Comparison of ENCODE assay signal across 14 cellular contexts in genomic region chr18:34870916-34871315, GRCh38.
A peak's percentile ranks its signal among the peaks of the same experiment; 100 is the strongest.
DNase-seq lines count a peak whose midpoint lies in the region; TF ChIP-seq lines count a peak whose summit lies in the region.
"Had no signal": no experiment of that assay in that cellular context is flagged by ENCODE, and none has a peak within 500 bp of the region (broad histone marks: within the 10 kb centered on the region; RNA-seq: fewer than 3 reads in every experiment).

No MANE protein-coding gene starts in this region.

- peaks cover 50% of the 10 kb centered on the region for H3K4me1 Mint-ChIP-seq in nephron progenitor cell
- peaks cover 27% of the 10 kb centered on the region for H3K4me1 Mint-ChIP-seq in endodermal cell

- no peaks in the 10 kb centered on the region for H3K27me3 Mint-ChIP-seq in nephron progenitor cell (ENCODE audit: low read depth, poor library complexity)
- no peaks in the 10 kb centered on the region for H3K27me3 Mint-ChIP-seq in endodermal cell (ENCODE audit: insufficient read depth)

- H3K4me3 Mint-ChIP-seq in nephron progenitor cell (peak overlapping the region; percentile 6), endodermal cell (no peak overlapping the region)

- no peaks in the 10 kb centered on the region for H3K9me3 Mint-ChIP-seq in nephron progenitor cell
- H3K9me3 Mint-ChIP-seq in endodermal cell, result no peaks in the 10 kb centered on the region

- WGBS in endodermal cell (ENCODE audit: insufficient coverage in 1 of 2, insufficient read length in 1 of 2), 2 experiments, result 68 to 94% methylated on average over 2 of the region's 2 CpGs

- peak overlapping the region; percentile 82 for H3K27ac ChIP-seq in VCaP
- no peak overlapping the region for H3K27ac ChIP-seq in tibial artery
- no peak overlapping the region for H3K27ac ChIP-seq in endodermal cell (ENCODE audit: low read depth, low read length)
- H3K27ac ChIP-seq: SJSA1 had no signal

- H3K27ac Mint-ChIP-seq in nephron progenitor cell (peak overlapping the region; percentile 97), endodermal cell (no peak overlapping the region)

- H3K9me3 ChIP-seq in tibial artery, result no peaks in the 10 kb centered on the region
- no peaks in the 10 kb centered on the region for H3K9me3 ChIP-seq in endodermal cell (ENCODE audit: control insufficient read depth, low read length)
- H3K9me3 ChIP-seq: SJSA1 had no signal

- H3K9ac ChIP-seq in endodermal cell (ENCODE audit: extremely low read depth, low read length, poor library complexity, severe bottlenecking), result no peak overlapping the region

- H3K36me3 Mint-ChIP-seq in nephron progenitor cell (ENCODE audit: low read depth) (no peaks in the 10 kb centered on the region), endodermal cell (ENCODE audit: low read depth) (no peaks in the 10 kb centered on the region)

- peaks cover 0 to 32% (median 14%) of the 10 kb centered on the region in 4 donors for H3K4me1 ChIP-seq in tibial artery
- peaks cover 11% of the 10 kb centered on the region for H3K4me1 ChIP-seq in endodermal cell (ENCODE audit: control insufficient read depth, insufficient read depth, low read length)
- H3K4me1 ChIP-seq: SJSA1 had no signal

- intact Hi-C loops in tibial artery (cut with DNase I; ENCODE audit: low total_unique reads), result no loop called here

- TF ChIP-seq CTCF in VCaP (conservative IDR thresholded peaks at IDR 0.05) (no peak), nephron progenitor cell (IDR thresholded peaks at IDR 0.05) (no peak), tibial artery (IDR thresholded peaks at IDR 0.05) (no peak), endodermal cell (conservative IDR thresholded peaks at IDR 0.05) (no peak)

- no peak overlapping the region for H3K4me3 ChIP-seq in tibial artery
- H3K4me3 ChIP-seq in endodermal cell (ENCODE audit: low read length), result no peak overlapping the region
- H3K4me3 ChIP-seq: SJSA1 had no signal

- H3K27me3 ChIP-seq in tibial artery (no peaks in the 10 kb centered on the region), endodermal cell (ENCODE audit: control insufficient read depth, insufficient read depth, low read length, poor library complexity, severe bottlenecking) (no peaks in the 10 kb centered on the region)
- H3K27me3 ChIP-seq: SJSA1 had no signal

- DNase-seq in NCI-H1417 (lab: John Stamatoyannopoulos, UW), result peak in 2 of 3 experiments; percentile 46 to 47
- no peak for DNase-seq in NCI-H1417 treated with DMSO at 0.1 percent for 48 hours (lab: John Stamatoyannopoulos, UW)
- DNase-seq in NCI-H1092 (lab: John Stamatoyannopoulos, UW), result peak; percentile 36
- peak; percentile 42 for DNase-seq in nephron progenitor cell
- DNase-seq in NCI-H2081 treated with DMSO at 0.1 percent for 48 hours (lab: John Stamatoyannopoulos, UW), result no peak
- DNase-seq in tibial artery, result no peak
- no peak for DNase-seq in endodermal cell
- DNase-seq: HCEC 1CT, MM.1S, NCI-H146, NCI-H2107, PC-3 had no signal

- H3K36me3 ChIP-seq in tibial artery (peaks cover 0 to 14% (median 5%) of the 10 kb centered on the region in 3 donors), endodermal cell (ENCODE audit: control insufficient read depth, insufficient read depth, low read length) (no peaks in the 10 kb centered on the region)
- H3K36me3 ChIP-seq: SJSA1 had no signal

Comparison
In these comparisons a context has a peak if more than half of its experiments do, and no peak if none do; other contexts are left out.
1. DNase-seq: peak in NCI-H1417 (2 of 3), NCI-H1092 (single experiment) and nephron progenitor cell (single experiment); none in NCI-H1417 treated with DMSO at 0.1 percent for 48 hours (single experiment), NCI-H2081 treated with DMSO at 0.1 percent for 48 hours (single experiment), tibial artery (0 of 2) and endodermal cell (single experiment).